In the genomic region with DNA sequence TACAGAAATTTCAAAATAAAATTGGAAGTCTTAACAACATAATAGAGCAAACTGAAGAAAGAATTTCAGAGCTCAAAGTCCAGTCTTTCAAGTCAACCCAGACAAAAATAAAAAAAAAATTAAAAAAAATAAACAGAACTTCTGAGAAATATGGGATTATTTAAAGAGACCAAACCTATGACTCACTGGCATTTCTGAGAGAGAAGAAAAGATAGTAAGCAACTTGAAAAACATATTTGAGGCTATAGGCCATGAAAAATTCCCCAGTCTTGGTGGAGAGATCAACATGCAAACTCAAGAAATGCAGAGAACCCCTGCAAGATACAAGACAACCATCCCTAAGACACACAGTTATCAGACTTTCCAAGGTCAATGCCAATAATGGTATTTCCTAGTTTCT, we compare ENCODE assay signal across 10 cellular contexts.
DNase-seq lines count a peak whose midpoint lies in the region; ATAC-seq and TF ChIP-seq lines count a peak whose summit lies in the region.
"Had no signal": no experiment of that assay in that cellular context is flagged by ENCODE, and none has a peak within 500 bp of the region (broad histone marks: within the 10 kb centered on the region; RNA-seq: fewer than 3 reads in every experiment).

No MANE protein-coding gene starts in this region.

- H3K9me3 ChIP-seq in OCI-LY7 (ENCODE audit: low read length) (no peaks in the 10 kb centered on the region), tibial artery (peaks cover 0 to 5% (median 0%) of the 10 kb centered on the region in 3 donors)

- H3K27ac ChIP-seq in OCI-LY7 (ENCODE audit: low read depth, low read length, poor library complexity, severe bottlenecking): no peak overlapping the region
- peak overlapping the region; percentile 46 to 48 for H3K27ac ChIP-seq in tibial artery
- H3K27ac ChIP-seq: BLaER1 had no signal

- POLR2A ChIA-PET in OCI-LY7 (lab: Charles Lee): interaction anchor here (0.6 to 1.2 kb wide), 5 partner anchors 31 to 515 kb away, joined by 3 to 7 read pairs (median 3); no protein-coding TSS in a partner anchor

- H3K4me3 ChIP-seq in OCI-LY7 (ENCODE audit: low read depth, low read length, poor library complexity, severe bottlenecking): no peak overlapping the region
- H3K4me3 ChIP-seq in astrocyte of the spinal cord (ENCODE audit: low read depth, low read length): no peak overlapping the region
- H3K4me3 ChIP-seq in tibial artery: no peak overlapping the region
- H3K4me3 ChIP-seq: BLaER1, GM23338 had no signal

- no peaks in the 10 kb centered on the region for H3K27me3 ChIP-seq in tibial artery
- H3K27me3 ChIP-seq: BLaER1 had no signal

- H4K20me1 ChIP-seq in OCI-LY7 (ENCODE audit: insufficient read depth, low read length): no peaks in the 10 kb centered on the region
- H4K20me1 ChIP-seq: BLaER1 had no signal

- TF ChIP-seq CTCF in OCI-LY7 (conservative IDR thresholded peaks at IDR 0.05; ENCODE audit: low read length) (no peak), astrocyte of the spinal cord (IDR thresholded peaks at IDR 0.05; ENCODE audit: low read depth, low read length) (no peak), tibial artery (IDR thresholded peaks at IDR 0.05) (no peak)

- H3K9me2 ChIP-seq in OCI-LY7 (ENCODE audit: insufficient read depth, low read length): no peaks in the 10 kb centered on the region

- BruUV-seq in OCI-LY7 (replicated peaks; lab: Mats Ljungman, UMichigan): no TSS peak

- ATAC-seq in GM18502 (IDR thresholded peaks at IDR 0.05; ENCODE audit: poor library complexity, unreplicated experiment) (no peak), GM19452 (IDR thresholded peaks at IDR 0.05; ENCODE audit: unreplicated experiment) (no peak)

- no peaks in the 10 kb centered on the region for H3K79me2 ChIP-seq in OCI-LY7 (ENCODE audit: insufficient read depth, low read depth, low read length)

- peaks cover 4% of the 10 kb centered on the region for H3K4me1 ChIP-seq in OCI-LY7 (ENCODE audit: insufficient read depth, low read length, poor library complexity, severe bottlenecking)
- peaks cover 0 to 5% (median 0%) of the 10 kb centered on the region in 4 donors for H3K4me1 ChIP-seq in tibial artery
- H3K4me1 ChIP-seq: BLaER1 had no signal

- intact Hi-C loops in OCI-LY7 (cut with micrococcal nuclease; ENCODE audit: unreplicated experiment): loop anchor here (1.0 to 2.0 kb wide), 3 partner anchors 47 to 188 kb away; a partner anchor contains a TSS
- intact Hi-C loops in tibial artery (cut with DNase I; ENCODE audit: low total_unique reads): no loop called here

- peak overlapping the region; percentile 87; the same call in 1 of the 2 replicates for H2AFZ ChIP-seq in OCI-LY7 (ENCODE audit: low read length)
- H2AFZ ChIP-seq: GM23338 had no signal

- CTCF ChIA-PET in OCI-LY7 (lab: Charles Lee; ENCODE audit: unreplicated experiment): interaction anchor here (2.0 kb wide), 1 partner anchor 40 kb away, joined by 7 read pairs; no protein-coding TSS in a partner anchor

- H3K4me2 ChIP-seq in OCI-LY7 (ENCODE audit: low read length): no peak overlapping the region
- H3K4me2 ChIP-seq: BLaER1, GM23338 had no signal

- H3K36me3 ChIP-seq in OCI-LY7 (ENCODE audit: insufficient read depth, low read length) (no peaks in the 10 kb centered on the region), tibial artery (no peaks in the 10 kb centered on the region)
- H3K36me3 ChIP-seq: BLaER1 had no signal

- in situ Hi-C loops in astrocyte of the spinal cord (cut with HindIII; ENCODE audit: low sequenced_read_pairs): no loop called here

- no peak for DNase-seq in OCI-LY7 (ENCODE audit: low spot score)
- DNase-seq in astrocyte of the spinal cord (ENCODE audit: low read depth, low spot score): peak; percentile 37
- DNase-seq in fibroblast of peridontal ligament (ENCODE audit: extremely low read depth): peak; percentile 36
- no peak for DNase-seq in tibial artery
- no peak for DNase-seq in effector CD8-positive, alpha-beta T cell (lab: John Stamatoyannopoulos, UW)
- DNase-seq: 8988T had no signal

Comparison
In these comparisons a context has a peak if more than half of its experiments do, and no peak if none do; other contexts are left out.
1. DNase-seq: peak in astrocyte of the spinal cord (single experiment) and fibroblast of peridontal ligament (single experiment); none in OCI-LY7 (single experiment), tibial artery (0 of 2) and effector CD8-positive, alpha-beta T cell (single experiment).